ENCODE assay signal across 19 cellular contexts in the genomic region with DNA sequence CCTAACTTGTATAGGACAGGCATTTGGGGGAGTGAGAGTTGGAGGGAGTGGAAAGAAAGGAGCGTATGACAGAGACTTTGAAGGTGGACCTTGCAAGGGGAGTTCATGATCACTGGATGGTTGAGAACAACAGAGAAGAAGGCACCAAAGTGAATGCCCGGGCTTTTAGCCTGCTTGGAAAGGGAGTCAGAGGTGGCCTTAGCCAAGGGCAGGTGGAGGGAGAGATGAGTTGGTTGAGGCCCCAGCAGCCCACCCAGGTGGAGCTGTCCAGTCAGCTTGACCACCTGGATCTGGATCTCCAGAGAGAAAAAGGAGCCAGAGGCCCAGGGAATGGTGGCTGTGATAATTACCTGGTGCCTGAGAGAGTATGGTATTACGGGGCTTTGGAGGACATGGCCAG.
A peak's percentile ranks its signal among the peaks of the same experiment; 100 is the strongest.
DNase-seq lines count a peak whose midpoint lies in the region; ATAC-seq and TF ChIP-seq lines count a peak whose summit lies in the region.
"Had no signal": no experiment of that assay in that cellular context is flagged by ENCODE, and none has a peak within 500 bp of the region (broad histone marks: within the 10 kb centered on the region; RNA-seq: fewer than 3 reads in every experiment).

No MANE protein-coding gene starts in this region.

- no peaks in the 10 kb centered on the region for H3K9me3 Mint-ChIP-seq in activated naive CD4-positive, alpha-beta T cell treated with anti-CD3 and anti-CD28 coated beads for 36 hours
- no peaks in the 10 kb centered on the region for H3K9me3 Mint-ChIP-seq in CD8-positive, alpha-beta memory T cell
- H3K9me3 Mint-ChIP-seq in activated T-helper 17 cell treated with anti-CD3 and anti-CD28 coated beads, Interleukin-2, amount 50 U/mL, for 72 hours: no peaks in the 10 kb centered on the region
- H3K9me3 Mint-ChIP-seq in nephron progenitor cell: no peaks in the 10 kb centered on the region

- H3K4me1 ChIP-seq in CD8-positive, alpha-beta memory T cell (ENCODE audit: insufficient read depth, low read length): no peaks in the 10 kb centered on the region
- no peaks in the 10 kb centered on the region for H3K4me1 ChIP-seq in transverse colon

- intact Hi-C loops in activated naive CD4-positive, alpha-beta T cell treated with anti-CD3 and anti-CD28 coated beads for 36 hours (cut with micrococcal nuclease): no loop called here
- intact Hi-C loops in transverse colon (cut with DNase I; ENCODE audit: low total_unique reads): no loop called here

- WGBS in transverse colon (ENCODE audit: low coverage in 1 of 2), 2 donors: 94 to 99% methylated on average over 2 to 3 of the region's 3 CpGs

- DNase-seq in activated naive CD4-positive, alpha-beta T cell treated with anti-CD3 and anti-CD28 coated beads for 36 hours: no peak
- DNase-seq in activated naive CD4-positive, alpha-beta T cell treated with anti-CD3 and anti-CD28 coated beads, Interleukin-2, amount 50 U/mL, for 16 hours: no peak
- DNase-seq in CD8-positive, alpha-beta memory T cell: no peak
- DNase-seq in nephron progenitor cell (no peak), transverse colon (no peak)
- DNase-seq: C1 segment of cervical spinal cord; Calu3; DMS53; H7; NCI-H1105 treated with DMSO at 0.1 percent for 48 hours; NCI-H1694 treated with DMSO at 0.1 percent for 48 hours; NCI-H2107; NCI-H226; NCI-H526; NK-92 treated with Interleukin-12 subunit alpha and Interleukin-12 subunit beta, amount 100 ng/mL, for 24 hours; SHP77 had no signal

- peak overlapping the region; percentile 17 for H3K27ac Mint-ChIP-seq in activated naive CD4-positive, alpha-beta T cell treated with anti-CD3 and anti-CD28 coated beads for 36 hours
- peak overlapping the region in 6 of 8 donors; percentile 48 to 89 (median 53) for H3K27ac Mint-ChIP-seq in CD8-positive, alpha-beta memory T cell
- peak overlapping the region; percentile 29 for H3K27ac Mint-ChIP-seq in activated T-helper 17 cell treated with anti-CD3 and anti-CD28 coated beads, Interleukin-2, amount 50 U/mL, for 72 hours
- peak overlapping the region; percentile 69 for H3K27ac Mint-ChIP-seq in nephron progenitor cell

- H3K27me3 ChIP-seq in CD8-positive, alpha-beta memory T cell (ENCODE audit: insufficient read depth, low read length, poor library complexity, severe bottlenecking): no peaks in the 10 kb centered on the region
- H3K27me3 ChIP-seq in transverse colon: no peaks in the 10 kb centered on the region

- CTCF ChIA-PET in activated naive CD4-positive, alpha-beta T cell treated with anti-CD3 and anti-CD28 coated beads for 36 hours (lab: Charles Lee): interaction anchor here (2.0 kb wide), 1 partner anchor 122 kb away, joined by 6 read pairs; no protein-coding TSS in a partner anchor
- CTCF ChIA-PET in CD8-positive, alpha-beta memory T cell (lab: Charles Lee): no interaction called here

- TF ChIP-seq EP300 in transverse colon (IDR thresholded peaks at IDR 0.05; ENCODE audit: low read depth): no peak

- POLR2A ChIA-PET in CD8-positive, alpha-beta memory T cell (lab: Charles Lee): no interaction called here

- no peaks in the 10 kb centered on the region for H3K4me1 Mint-ChIP-seq in activated naive CD4-positive, alpha-beta T cell treated with anti-CD3 and anti-CD28 coated beads for 36 hours (ENCODE audit: low read depth)
- H3K4me1 Mint-ChIP-seq in CD8-positive, alpha-beta memory T cell: peaks cover 4 to 16% (median 8%) of the 10 kb centered on the region in 3 donors
- H3K4me1 Mint-ChIP-seq in activated T-helper 17 cell treated with anti-CD3 and anti-CD28 coated beads, Interleukin-2, amount 50 U/mL, for 72 hours: peaks cover 9% of the 10 kb centered on the region
- H3K4me1 Mint-ChIP-seq in nephron progenitor cell: no peaks in the 10 kb centered on the region

- H3K27ac ChIP-seq in CD8-positive, alpha-beta memory T cell (ENCODE audit: low read depth, low read length): no peak overlapping the region
- no peak overlapping the region for H3K27ac ChIP-seq in transverse colon
- H3K27ac ChIP-seq: HL-60 had no signal

- H3K9me3 ChIP-seq in CD8-positive, alpha-beta memory T cell (ENCODE audit: low read length): no peaks in the 10 kb centered on the region
- no peaks in the 10 kb centered on the region for H3K9me3 ChIP-seq in transverse colon

- H3K27me3 Mint-ChIP-seq in activated naive CD4-positive, alpha-beta T cell treated with anti-CD3 and anti-CD28 coated beads for 36 hours (ENCODE audit: low read depth): no peaks in the 10 kb centered on the region
- no peaks in the 10 kb centered on the region for H3K27me3 Mint-ChIP-seq in CD8-positive, alpha-beta memory T cell
- no peaks in the 10 kb centered on the region for H3K27me3 Mint-ChIP-seq in activated T-helper 17 cell treated with anti-CD3 and anti-CD28 coated beads, Interleukin-2, amount 50 U/mL, for 72 hours
- no peaks in the 10 kb centered on the region for H3K27me3 Mint-ChIP-seq in nephron progenitor cell (ENCODE audit: low read depth, poor library complexity)

- in situ Hi-C loops in transverse colon (cut with MboI; ENCODE audit: low pct_ligation_motif_present in 1 of 4, low pct_unique_long_range_greater_than_20kb in 1 of 4, low sequenced_read_pairs in 3 of 4): loop anchor here in 1 of 4 donors (25.0 kb wide), 1 partner anchor 122 kb away; no protein-coding TSS in a partner anchor

- ATAC-seq in activated T-helper 17 cell treated with anti-CD3 and anti-CD28 coated beads, Interleukin-2, amount 50 U/mL, for 72 hours (replicated peaks): no peak
- ATAC-seq in HG03442 (IDR thresholded peaks at IDR 0.05; ENCODE audit: unreplicated experiment): no peak

- H3K4me3 ChIP-seq in CD8-positive, alpha-beta memory T cell (ENCODE audit: low read length): no peak overlapping the region
- no peak overlapping the region for H3K4me3 ChIP-seq in transverse colon

- TF ChIP-seq POLR2A in transverse colon (IDR thresholded peaks at IDR 0.05): no peak

- H3K36me3 ChIP-seq in CD8-positive, alpha-beta memory T cell (ENCODE audit: insufficient read depth, low read length): peaks cover 46% of the 10 kb centered on the region
- peaks cover 0 to 17% (median 6%) of the 10 kb centered on the region in 4 donors for H3K36me3 ChIP-seq in transverse colon

- peaks cover 8% of the 10 kb centered on the region for H3K36me3 Mint-ChIP-seq in activated naive CD4-positive, alpha-beta T cell treated with anti-CD3 and anti-CD28 coated beads for 36 hours (ENCODE audit: low read depth)
- H3K36me3 Mint-ChIP-seq in CD8-positive, alpha-beta memory T cell: peaks cover 0 to 85% (median 25%) of the 10 kb centered on the region in 3 donors
- H3K36me3 Mint-ChIP-seq in activated T-helper 17 cell treated with anti-CD3 and anti-CD28 coated beads, Interleukin-2, amount 50 U/mL, for 72 hours (ENCODE audit: low read depth): peaks cover 87% of the 10 kb centered on the region
- peaks cover 40% of the 10 kb centered on the region for H3K36me3 Mint-ChIP-seq in nephron progenitor cell (ENCODE audit: low read depth)

- TF ChIP-seq CTCF in nephron progenitor cell (IDR thresholded peaks at IDR 0.05) (no peak), transverse colon (IDR thresholded peaks at IDR 0.05) (no peak)

- H3K4me3 Mint-ChIP-seq in activated naive CD4-positive, alpha-beta T cell treated with anti-CD3 and anti-CD28 coated beads for 36 hours: no peak overlapping the region
- peak overlapping the region in 1 of 7 donors; percentile 5 for H3K4me3 Mint-ChIP-seq in CD8-positive, alpha-beta memory T cell
- no peak overlapping the region for H3K4me3 Mint-ChIP-seq in activated T-helper 17 cell treated with anti-CD3 and anti-CD28 coated beads, Interleukin-2, amount 50 U/mL, for 72 hours
- no peak overlapping the region for H3K4me3 Mint-ChIP-seq in nephron progenitor cell

Comparison
In these comparisons a context has a peak if more than half of its experiments do, and no peak if none do; other contexts are left out.
1. H3K27ac Mint-ChIP-seq: peak in every context shown above with its lines; median percentile 69 in nephron progenitor cell; 53 in CD8-positive, alpha-beta memory T cell; 29 in activated T-helper 17 cell treated with anti-CD3 and anti-CD28 coated beads, Interleukin-2, amount 50 U/mL, for 72 hours; 17 in activated naive CD4-positive, alpha-beta T cell treated with anti-CD3 and anti-CD28 coated beads for 36 hours.